Comparison of ENCODE assay signal across 8 cellular contexts in genomic region chr19:1885398-1886119, GRCh38. TPM values are rescaled to one million over a fixed set of nuclear protein-coding genes. Genes with fewer than 3 reads are reported as not detected.
DNase-seq lines count a peak whose midpoint lies in the region; ATAC-seq, FAIRE-seq and TF ChIP-seq lines count a peak whose summit lies in the region.
"Not testable (repeated sequence)": the region's sequence is repeated elsewhere in the genome, so short reads cannot be mapped to it uniquely, and the experiment has no call there.

TSS of gene ABHD17A (minus strand) at chr19:1885496. CDS start at chr19:1881566, 3,930 bp downstream.

- H3K4me1 ChIP-seq in keratinocyte (ENCODE audit: control insufficient read depth, extremely low read depth, insufficient read depth, low read length), result peaks cover 24% of the 10 kb centered on the region

- peaks cover 40% of the 10 kb centered on the region for H3K79me2 ChIP-seq in keratinocyte (ENCODE audit: control insufficient read depth, insufficient read depth, low read length)

- H3K27me3 ChIP-seq in AG04450 (ENCODE audit: control insufficient read depth, insufficient read depth, low read length); keratinocyte (ENCODE audit: control insufficient read depth, extremely low read depth, insufficient read depth, low read length): not testable (repeated sequence)

- peak within 1 kb of the TSS; percentile 83 for H3K27ac Mint-ChIP-seq in chondrocyte (ENCODE audit: unreplicated experiment)

- H3K4me1 Mint-ChIP-seq in chondrocyte (ENCODE audit: low read depth), result peaks cover 32% of the 10 kb centered on the region

- CTCF ChIA-PET in AG04450 (lab: Charles Lee), result interaction anchor here (0.6 to 1.4 kb wide), 3 partner anchors 12 to 21 kb away, joined by 4 read pairs; no protein-coding TSS in a partner anchor

- H3K4me3 Mint-ChIP-seq in chondrocyte (ENCODE audit: unreplicated experiment), result peak within 1 kb of the TSS; percentile 92

- H3K4me3 ChIP-seq in AG04450 (ENCODE audit: low read depth, low read length), result peak within 1 kb of the TSS; percentile 86
- H3K4me3 ChIP-seq in keratinocyte (ENCODE audit: control insufficient read depth in 2 of 3, extremely low read depth in 1 of 3, insufficient read depth in 2 of 3, low read depth in 1 of 3, low read length in 3 of 3), result peak within 1 kb of the TSS; percentile 68 to 80 (median 80)

- POLR2A ChIA-PET in AG04450 (lab: Yijun Ruan, JAX), result interaction anchor here (0.6 to 0.9 kb wide), 3 partner anchors 9 to 95 kb away, joined by 3 to 5 read pairs (median 4); no protein-coding TSS in a partner anchor

- H3K9me3 ChIP-seq in AG04450 (ENCODE audit: control insufficient read depth, insufficient read depth, low read length); keratinocyte (ENCODE audit: control insufficient read depth, low read depth, low read length): not testable (repeated sequence)

- peak; percentile 87 for ATAC-seq in GM19043 (IDR thresholded peaks at IDR 0.05; ENCODE audit: low read depth, unreplicated experiment)
- peak; percentile 53 for ATAC-seq in HG03457 (IDR thresholded peaks at IDR 0.05; ENCODE audit: unreplicated experiment)

- DNase-seq in AG04450 (ENCODE audit: low read depth, low spot score), result peak; percentile 72
- DNase-seq in NCI-H69 (lab: John Stamatoyannopoulos, UW), result peak; percentile 98
- DNase-seq in activated CD4-positive, alpha-beta T cell treated with anti-CD3 and anti-CD28 coated beads for 48 hours, result peak; percentile 97
- DNase-seq in chondrocyte (ENCODE audit: low spot score), result peak; percentile 96
- not testable (repeated sequence) for DNase-seq in keratinocyte (ENCODE audit: low read depth, low spot score)
- DNase-seq in stimulated activated CD4-positive, alpha-beta T cell treated with anti-CD3 and anti-CD28 coated beads, Interleukin-12 subunit alpha, Interleukin-12 subunit beta, amount 100 ng/mL, for 24 hours (ENCODE audit: low read depth in 2 of 2), result peak; percentile 92 to 93

- TF ChIP-seq CTCF in AG04450 (IDR thresholded peaks at IDR 0.05; ENCODE audit: low read depth, low read length); chondrocyte (IDR thresholded peaks at IDR 0.05); keratinocyte (optimal IDR thresholded peaks at IDR 0.05 in 1 of 3, IDR thresholded peaks at IDR 0.05 in 1 of 3, conservative IDR thresholded peaks at IDR 0.05 in 1 of 3; ENCODE audit: extremely low read depth in 1 of 3, insufficient read depth in 2 of 3, low read length in 3 of 3): not testable (repeated sequence)

- peak within 1 kb of the TSS; percentile 96 for H3K4me2 ChIP-seq in keratinocyte (ENCODE audit: control insufficient read depth, extremely low read depth, insufficient read depth, low read depth, low read length)

- peak; percentile 61 for FAIRE-seq in keratinocyte (lab: Jason Lieb, UNC)

- H3K36me3 Mint-ChIP-seq in chondrocyte (ENCODE audit: low read depth), result not testable (repeated sequence)

- H2AFZ ChIP-seq in keratinocyte (ENCODE audit: control insufficient read depth, low read length), result peak within 1 kb of the TSS; percentile 37

- not testable (repeated sequence) for H3K9me3 Mint-ChIP-seq in chondrocyte (ENCODE audit: low read depth)

- peak within 1 kb of the TSS; percentile 31 for H3K27ac ChIP-seq in AG04450 (ENCODE audit: low read depth, low read length)
- H3K27ac ChIP-seq in keratinocyte (ENCODE audit: control insufficient read depth, insufficient read depth, low read length), result peak within 1 kb of the TSS; percentile 64

- H4K20me1 ChIP-seq in keratinocyte (ENCODE audit: control insufficient read depth, extremely low read depth, insufficient read depth, low read length), result peaks cover 20% of the 10 kb centered on the region

- peak within 1 kb of the TSS; percentile 84 for H3K9ac ChIP-seq in keratinocyte (ENCODE audit: control insufficient read depth, extremely low read depth, insufficient read depth, low read length)

- not testable (repeated sequence) for H3K36me3 ChIP-seq in keratinocyte (ENCODE audit: control insufficient read depth in 2 of 2, extremely low read depth in 1 of 2, insufficient read depth in 2 of 2, low read length in 2 of 2)

- dilution Hi-C loops in keratinocyte (cut with MboI; ENCODE audit: extremely low pct_ligation_motif_present, low sequenced_read_pairs), result not testable (repeated sequence)

- not testable (repeated sequence) for H3K9me1 ChIP-seq in keratinocyte (ENCODE audit: control insufficient read depth, extremely low read depth, insufficient read depth, low read length)

- H3K27me3 Mint-ChIP-seq in chondrocyte (ENCODE audit: low read depth), result not testable (repeated sequence)

RNA-seq across cellular contexts. Expression of gene ABHD17A, which starts in this region (rescaled TPM):
- polyA plus RNA-seq in AG04450 (2011; rRNA removed) (30.8 and 54.5 TPM in 2 replicates), keratinocyte (27.2 to 67.3 TPM (median 31.0 TPM) in 3 replicates)
- polyA minus RNA-seq in AG04450 (2011; rRNA and poly(A)+ RNA removed), result 8.1 TPM in 2 replicates
- 54.6 to 60.2 TPM (median 54.6 TPM) in 3 replicates for total RNA-seq in chondrocyte
- 9.2 TPM for polyA plus RNA-seq in keratinocyte (2011; ENCODE audit: low read depth)
- polyA plus RNA-seq in keratinocyte (2011; cell fraction: cytosol; rRNA removed), result 20.8 and 62.5 TPM in 2 replicates
- polyA plus RNA-seq in keratinocyte (2011; cell fraction: nucleus; rRNA removed), result 29.9 and 47.5 TPM in 2 replicates
- 20.6 and 43.3 TPM in 2 replicates for polyA plus RNA-seq in keratinocyte (2012; ENCODE audit: low replicate concordance)
- 13.2 to 23.4 TPM (median 20.6 TPM) in 3 replicates for polyA minus RNA-seq in keratinocyte
- 122 TPM for polyA minus RNA-seq in keratinocyte (2011; cell fraction: cytosol; rRNA and poly(A)+ RNA removed)
- 13.3 and 22.2 TPM in 2 replicates for polyA minus RNA-seq in keratinocyte (2011; cell fraction: nucleus; rRNA and poly(A)+ RNA removed)
